ENCODE assay signal across 8 cellular contexts in genomic region chr11:61972796-61973602, GRCh38. TPM values are rescaled to one million over a fixed set of nuclear protein-coding genes. Genes with fewer than 3 reads are reported as not detected.
DNase-seq lines count a peak whose midpoint lies in the region; ATAC-seq, FAIRE-seq and TF ChIP-seq lines count a peak whose summit lies in the region.

No MANE protein-coding gene starts in this region.

- H3K27ac Mint-ChIP-seq in HFFc6 (peak overlapping the region; percentile 97), astrocyte (ENCODE audit: unreplicated experiment) (peak overlapping the region; percentile 92)

- H3K4me2 ChIP-seq in astrocyte (ENCODE audit: low read length): peak overlapping the region; percentile 57

- peak; percentile 80 to 86 for TF ChIP-seq EP300 in tibial nerve (IDR thresholded peaks at IDR 0.05)

- H3K9me3 ChIP-seq in astrocyte (ENCODE audit: insufficient read depth, low read depth, low read length) (no peaks in the 10 kb centered on the region), liver (ENCODE audit: control insufficient read depth in 4 of 4, low read length in 3 of 4) (no peaks in the 10 kb centered on the region), tibial nerve (no peaks in the 10 kb centered on the region)

- peaks cover 2% of the 10 kb centered on the region; the same call in 1 of the 2 replicates for H3K27me3 Mint-ChIP-seq in HFFc6 (ENCODE audit: insufficient read depth)
- peaks cover 8% of the 10 kb centered on the region for H3K27me3 Mint-ChIP-seq in astrocyte (ENCODE audit: low read depth, unreplicated experiment)

- peak overlapping the region; percentile 31 for H2AFZ ChIP-seq in astrocyte (ENCODE audit: low read depth, low read length)

- no peak for TF ChIP-seq CTCF in 22Rv1 (IDR thresholded peaks at IDR 0.05)
- no peak for TF ChIP-seq CTCF in HFFc6 (IDR thresholded peaks at IDR 0.05)
- no peak for TF ChIP-seq CTCF in astrocyte (IDR thresholded peaks at IDR 0.05; ENCODE audit: insufficient read depth, low read depth, low read length)
- TF ChIP-seq CTCF in liver (IDR thresholded peaks at IDR 0.05; ENCODE audit: low read depth, low read length, missing input control): no peak
- no peak for TF ChIP-seq CTCF in tibial nerve (IDR thresholded peaks at IDR 0.05)

- FAIRE-seq in astrocyte (lab: Jason Lieb, UNC): no peak

- H3K36me3 Mint-ChIP-seq in HFFc6 (ENCODE audit: low read depth) (no peaks in the 10 kb centered on the region), astrocyte (ENCODE audit: low read depth, unreplicated experiment) (no peaks in the 10 kb centered on the region)

- H3K9me3 Mint-ChIP-seq in HFFc6 (no peaks in the 10 kb centered on the region), astrocyte (ENCODE audit: unreplicated experiment) (no peaks in the 10 kb centered on the region)

- ATAC-seq in GM21447 (IDR thresholded peaks at IDR 0.05; ENCODE audit: unreplicated experiment) (no peak), GM21825 (IDR thresholded peaks at IDR 0.05; ENCODE audit: unreplicated experiment) (no peak), HG02885 (IDR thresholded peaks at IDR 0.05; ENCODE audit: poor library complexity, unreplicated experiment) (no peak)

- no peak overlapping the region for H3K4me3 ChIP-seq in astrocyte (ENCODE audit: insufficient read depth, low read depth, low read length)
- H3K4me3 ChIP-seq in liver (ENCODE audit: low read depth in 1 of 3, low read length in 3 of 3): no peak overlapping the region
- H3K4me3 ChIP-seq in tibial nerve: peak overlapping the region in 1 of 4 donors; percentile 24

- H3K36me3 ChIP-seq in astrocyte (ENCODE audit: insufficient read depth, low read length): no peaks in the 10 kb centered on the region
- H3K36me3 ChIP-seq in liver (ENCODE audit: control insufficient read depth in 4 of 4, insufficient read depth in 3 of 4, low read depth in 1 of 4, low read length in 3 of 4): no peaks in the 10 kb centered on the region
- no peaks in the 10 kb centered on the region for H3K36me3 ChIP-seq in tibial nerve

- H3K27ac ChIP-seq in 22Rv1 (0 out of 2 replicates have a peak overlapping the region, but pooled peaks have one; percentile 84), astrocyte (ENCODE audit: low read depth, low read length) (peak overlapping the region; percentile 90), liver (ENCODE audit: low read depth in 1 of 2, low read length in 2 of 2) (peak overlapping the region; percentile 89 to 92), tibial nerve (peak overlapping the region; percentile 99 to 100 (median 100))

- WGBS in liver: 26% methylated on average over 13 of the region's 13 CpGs
- 57 to 66% methylated on average over 13 of the region's 13 CpGs for WGBS in tibial nerve, 2 donors

- H3K4me1 Mint-ChIP-seq in HFFc6 (ENCODE audit: low read depth): peaks cover 65% of the 10 kb centered on the region
- H3K4me1 Mint-ChIP-seq in astrocyte (ENCODE audit: low read depth, unreplicated experiment): peaks cover 51% of the 10 kb centered on the region

- no peaks in the 10 kb centered on the region for H4K20me1 ChIP-seq in astrocyte (ENCODE audit: insufficient read depth, low read length)

- peak overlapping the region; percentile 75 for H3K9ac ChIP-seq in astrocyte (ENCODE audit: low read length)
- H3K9ac ChIP-seq in liver (ENCODE audit: low read depth in 1 of 2, low read length in 2 of 2): peak overlapping the region; percentile 57 to 94

- DNase-seq in HFFc6: peak; percentile 75
- DNase-seq in astrocyte (ENCODE audit: low read depth): no peak
- no peak for DNase-seq in tibial nerve (ENCODE audit: low spot score in 2 of 2)

- H3K27me3 ChIP-seq in astrocyte (ENCODE audit: insufficient read depth, low read length): no peaks in the 10 kb centered on the region
- H3K27me3 ChIP-seq in liver (ENCODE audit: control insufficient read depth in 4 of 4, insufficient read depth in 4 of 4, low read length in 3 of 4): no peaks in the 10 kb centered on the region
- H3K27me3 ChIP-seq in tibial nerve: no peaks in the 10 kb centered on the region

- H3K79me2 ChIP-seq in astrocyte (ENCODE audit: insufficient read depth, low read length): peaks cover 10% of the 10 kb centered on the region

- H3K4me3 Mint-ChIP-seq in HFFc6 (peak overlapping the region; percentile 37), astrocyte (ENCODE audit: unreplicated experiment) (peak overlapping the region; percentile 10)

- TF ChIP-seq POLR2A in tibial nerve (IDR thresholded peaks at IDR 0.05): peak in 1 of 2 donors; percentile 13

- H3K4me1 ChIP-seq in astrocyte (ENCODE audit: insufficient read depth, low read length): peaks cover 43% of the 10 kb centered on the region
- peaks cover 25 to 77% (median 40%) of the 10 kb centered on the region in 4 donors for H3K4me1 ChIP-seq in liver (ENCODE audit: control insufficient read depth in 4 of 4, insufficient read depth in 4 of 4, low read length in 3 of 4)
- H3K4me1 ChIP-seq in tibial nerve: peaks cover 9 to 85% (median 59%) of the 10 kb centered on the region in 4 donors

- no peak for TF ChIP-seq RAD21 in liver (IDR thresholded peaks at IDR 0.05)

TF ChIP-seq in liver, 16 proteins besides CTCF, POLR2A, EP300 and RAD21 (continues in another document):
- TF ChIP-seq YY1 (IDR thresholded peaks at IDR 0.05) (peak; percentile 38), HNF4A (conservative IDR thresholded peaks at IDR 0.05) (peak; percentile 85 to 94), RXRA (IDR thresholded peaks at IDR 0.05) (peak; percentile 62 to 68), SP1 (IDR thresholded peaks at IDR 0.05) (peak; percentile 93), HNF4G (IDR thresholded peaks at IDR 0.05) (peak; percentile 83), JUND (IDR thresholded peaks at IDR 0.05) (peak; percentile 34 to 39), ATF3 (IDR thresholded peaks at IDR 0.05) (peak; percentile 86), GABPA (IDR thresholded peaks at IDR 0.05 in 1 of 2, conservative IDR thresholded peaks at IDR 0.05 in 1 of 2) (no peak), EGR1 (IDR thresholded peaks at IDR 0.05; ENCODE audit: low read depth in 2 of 2) (peak in 1 of 2 donors; percentile 12), FOXA1 (IDR thresholded peaks at IDR 0.05) (peak; percentile 16), TAF1 (conservative IDR thresholded peaks at IDR 0.05) (peak; percentile 53), ZBTB33 (IDR thresholded peaks at IDR 0.05) (no peak), FOXA2 (IDR thresholded peaks at IDR 0.05) (peak; percentile 48)
- TF ChIP-seq, protein P1, sequence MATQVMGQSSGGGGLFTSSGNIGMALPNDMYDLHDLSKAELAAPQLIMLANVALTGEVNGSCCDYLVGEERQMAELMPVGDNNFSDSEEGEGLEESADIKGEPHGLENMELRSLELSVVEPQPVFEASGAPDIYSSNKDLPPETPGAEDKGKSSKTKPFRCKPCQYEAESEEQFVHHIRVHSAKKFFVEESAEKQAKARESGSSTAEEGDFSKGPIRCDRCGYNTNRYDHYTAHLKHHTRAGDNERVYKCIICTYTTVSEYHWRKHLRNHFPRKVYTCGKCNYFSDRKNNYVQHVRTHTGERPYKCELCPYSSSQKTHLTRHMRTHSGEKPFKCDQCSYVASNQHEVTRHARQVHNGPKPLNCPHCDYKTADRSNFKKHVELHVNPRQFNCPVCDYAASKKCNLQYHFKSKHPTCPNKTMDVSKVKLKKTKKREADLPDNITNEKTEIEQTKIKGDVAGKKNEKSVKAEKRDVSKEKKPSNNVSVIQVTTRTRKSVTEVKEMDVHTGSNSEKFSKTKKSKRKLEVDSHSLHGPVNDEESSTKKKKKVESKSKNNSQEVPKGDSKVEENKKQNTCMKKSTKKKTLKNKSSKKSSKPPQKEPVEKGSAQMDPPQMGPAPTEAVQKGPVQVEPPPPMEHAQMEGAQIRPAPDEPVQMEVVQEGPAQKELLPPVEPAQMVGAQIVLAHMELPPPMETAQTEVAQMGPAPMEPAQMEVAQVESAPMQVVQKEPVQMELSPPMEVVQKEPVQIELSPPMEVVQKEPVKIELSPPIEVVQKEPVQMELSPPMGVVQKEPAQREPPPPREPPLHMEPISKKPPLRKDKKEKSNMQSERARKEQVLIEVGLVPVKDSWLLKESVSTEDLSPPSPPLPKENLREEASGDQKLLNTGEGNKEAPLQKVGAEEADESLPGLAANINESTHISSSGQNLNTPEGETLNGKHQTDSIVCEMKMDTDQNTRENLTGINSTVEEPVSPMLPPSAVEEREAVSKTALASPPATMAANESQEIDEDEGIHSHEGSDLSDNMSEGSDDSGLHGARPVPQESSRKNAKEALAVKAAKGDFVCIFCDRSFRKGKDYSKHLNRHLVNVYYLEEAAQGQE (IDR thresholded peaks at IDR 0.05): peak; percentile 31

RNA-seq across cellular contexts. Expression of gene FTH1, which starts 5.6 kb away (rescaled TPM):
- 1,000 to 10,000 TPM; 2,192 to 2,832 (median 2,637) TPM for total RNA-seq in HFFc6 (2021; fragmentation: NEBNext Ultra II Directional; extraction: Animal tissue kit (Norgen Biotek cat#: 25700))
- 2,052 and 2,092 TPM in 2 replicates for total RNA-seq in astrocyte
- total RNA-seq in liver: 100 to 1,000 TPM; 592 to 949 TPM
- polyA plus RNA-seq in liver: 1,000 to 10,000 TPM; 3,401 to 4,630 TPM
- 1,000 to 10,000 TPM; 3,872 to 5,003 (median 4,779) TPM for total RNA-seq in tibial nerve

RNA-seq across cellular contexts. Expression of gene BEST1, which starts 22.8 kb away (rescaled TPM):
- 1 to 10 TPM in 5 of 6 experiments, under 1 TPM in 1; 0.92 to 2.0 (median 1.9) TPM for total RNA-seq in HFFc6 (2021; fragmentation: NEBNext Ultra II Directional; extraction: Animal tissue kit (Norgen Biotek cat#: 25700))
- 0.60 and 0.66 TPM in 2 replicates for total RNA-seq in astrocyte
- 1 to 10 TPM; 1.3 to 1.6 TPM for total RNA-seq in liver
- under 1 TPM; 0.22 to 0.85 TPM for polyA plus RNA-seq in liver
- total RNA-seq in tibial nerve: 10 to 100 TPM; 33.2 to 53.2 (median 45.7) TPM

RNA-seq across cellular contexts. Expression of gene RAB3IL1, which starts 55.6 kb away (rescaled TPM):
- 1 to 10 TPM; 5.3 to 8.8 (median 7.9) TPM for total RNA-seq in HFFc6 (2021; fragmentation: NEBNext Ultra II Directional; extraction: Animal tissue kit (Norgen Biotek cat#: 25700))
- 0.91 and 1.7 TPM in 2 replicates for total RNA-seq in astrocyte
- 10 to 100 TPM in 1 of 2 donors, 1 to 10 TPM in 1; 5.0 to 41.6 TPM for total RNA-seq in liver
- 1 to 10 TPM; 2.1 to 5.8 TPM for polyA plus RNA-seq in liver
- total RNA-seq in tibial nerve: 100 to 1,000 TPM in 1 of 4 donors, 10 to 100 TPM in 3; 58.8 to 127 (median 71.1) TPM

Comparison
In these comparisons a context has a peak if more than half of its experiments do, and no peak if none do; other contexts are left out.
1. RNA of gene BEST1, which starts 22.8 kb away (total RNA-seq): 33.2 to 53.2 TPM in tibial nerve; 0.92 to 2.0 TPM in HFFc6, 1.3 to 1.6 TPM in liver and 0.60 to 0.66 TPM in astrocyte; every median in the first group is over 10 times any median in the second.
2. Peak in every context shown above with its lines, with median percentiles within 50 percentile points of each other: H3K27ac ChIP-seq.